Comparison of ENCODE assay signal across 8 cellular contexts in the genomic region with DNA sequence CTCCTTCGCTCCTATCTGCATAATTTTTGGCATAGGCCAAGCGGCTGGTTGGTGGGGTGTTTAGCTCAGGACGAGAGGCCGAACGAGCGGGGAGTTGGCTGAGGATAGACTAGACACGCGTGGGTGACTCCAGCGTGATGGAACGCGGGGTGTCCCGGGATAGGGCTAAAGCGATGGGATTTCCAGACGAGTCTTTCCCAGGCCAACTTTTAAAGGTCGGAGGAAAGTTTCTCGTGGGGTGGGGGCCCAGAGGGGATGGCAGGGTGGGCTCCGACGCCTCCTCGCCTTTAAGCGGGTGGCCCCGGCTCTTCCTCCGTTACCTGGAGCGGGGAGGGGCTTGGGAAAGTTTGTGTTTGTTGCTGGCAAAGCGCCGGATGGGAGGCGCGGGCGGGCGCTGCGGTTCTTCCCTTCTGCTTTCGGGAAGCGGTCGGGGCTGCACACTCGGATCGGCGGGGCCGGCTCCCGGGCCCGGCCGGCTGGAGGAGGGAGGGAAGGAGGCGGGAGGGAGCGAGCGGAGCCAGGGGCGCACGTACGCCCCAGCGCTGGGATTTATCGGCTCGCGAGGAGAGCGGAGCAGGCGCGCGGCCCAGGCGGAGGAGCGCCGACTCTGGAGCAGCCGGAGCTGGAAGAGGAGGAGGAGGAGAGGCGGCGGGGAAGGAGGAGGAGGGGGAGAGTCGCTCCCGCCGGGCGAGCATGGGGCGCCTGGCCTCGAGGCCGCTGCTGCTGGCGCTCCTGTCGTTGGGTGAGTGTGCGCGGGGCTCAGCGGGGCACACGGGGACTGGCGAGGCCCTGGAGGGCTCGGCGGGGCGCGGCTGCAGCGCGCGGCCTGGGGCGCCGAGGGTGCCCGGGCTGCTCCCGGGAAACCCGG. TPM values are rescaled to one million over a fixed set of nuclear protein-coding genes. Genes with fewer than 3 reads are reported as not detected.
A peak's percentile ranks its signal among the peaks of the same experiment; 100 is the strongest.
DNase-seq lines count a peak whose midpoint lies in the region; ATAC-seq, FAIRE-seq and TF ChIP-seq lines count a peak whose summit lies in the region.

TSS of gene PTGFRN (plus strand) at position 406 of the 868 bp plus-strand sequence. CDS start at position 694, 288 bp downstream.

- H3K4me3 ChIP-seq in astrocyte of the spinal cord (ENCODE audit: low read depth, low read length): peak within 1 kb of the TSS; percentile 58

- no peak for TF ChIP-seq POLR2A in H54 (IDR thresholded peaks at IDR 0.05; ENCODE audit: low read depth, low read length)

- no peak for TF ChIP-seq CTCF in astrocyte of the spinal cord (IDR thresholded peaks at IDR 0.05; ENCODE audit: low read depth, low read length)

- DNase-seq in AG08396 (ENCODE audit: low spot score) (peak; percentile 64), H54 (ENCODE audit: insufficient read length, low spot score) (peak; percentile 33), SHP77 treated with DMSO at 0.1 percent for 48 hours (lab: John Stamatoyannopoulos, UW) (peak; percentile 17), astrocyte of the spinal cord (ENCODE audit: low read depth, low spot score) (peak; percentile 69), hypothalamus (lab: John Stamatoyannopoulos, UW) (peak in 35 of 51 donors; percentile 11 to 75 (median 46)), pulmonary artery endothelial cell (ENCODE audit: low read depth, low spot score) (peak; percentile 5)

- ATAC-seq in HG02885 (IDR thresholded peaks at IDR 0.05; ENCODE audit: poor library complexity, unreplicated experiment) (no peak), HG03439 (IDR thresholded peaks at IDR 0.05; ENCODE audit: unreplicated experiment) (no peak)

- in situ Hi-C loops in astrocyte of the spinal cord (cut with HindIII; ENCODE audit: low sequenced_read_pairs): no loop called here

- no peak for FAIRE-seq in H54 (lab: Jason Lieb, UNC)

RNA-seq across cellular contexts. Expression of gene PTGFRN, which starts in this region (rescaled TPM):
- total RNA-seq in pulmonary artery endothelial cell: 59.4 and 68.5 TPM in 2 replicates

Comparison
In these comparisons a context has a peak if more than half of its experiments do, and no peak if none do; other contexts are left out.
1. DNase-seq: peak in every context shown above with its lines; median percentile 69 in astrocyte of the spinal cord; 64 in AG08396; 46 in hypothalamus; 33 in H54; 17 in SHP77 treated with DMSO at 0.1 percent for 48 hours; 5 in pulmonary artery endothelial cell.